9 cellular contexts compared by ENCODE assay signal in genomic region chr2:47339745-47340541, GRCh38. TPM values are rescaled to one million over a fixed set of nuclear protein-coding genes. Genes with fewer than 3 reads are reported as not detected.
DNase-seq lines count a peak whose midpoint lies in the region; ATAC-seq lines count a peak whose summit lies in the region.
"Had no signal": no experiment of that assay in that cellular context is flagged by ENCODE, and none has a peak within 500 bp of the region (broad histone marks: within the 10 kb centered on the region; RNA-seq: fewer than 3 reads in every experiment).

No MANE protein-coding gene starts in this region.

- peaks cover 0 to 4% of the 10 kb centered on the region in 2 donors for H3K4me1 ChIP-seq in esophagus (ENCODE audit: control insufficient read depth in 2 of 2, insufficient read depth in 2 of 2, low read length in 1 of 2)

- no peaks in the 10 kb centered on the region for H3K9me3 Mint-ChIP-seq in stimulated activated effector memory CD8-positive, alpha-beta T cell treated with anti-CD3 and anti-CD28 coated beads, Interleukin-12 subunit alpha, Interleukin-12 subunit beta, amount 100 ng/mL, for 72 hours

- no peak overlapping the region for H3K27ac Mint-ChIP-seq in stimulated activated effector memory CD8-positive, alpha-beta T cell treated with anti-CD3 and anti-CD28 coated beads, Interleukin-12 subunit alpha, Interleukin-12 subunit beta, amount 100 ng/mL, for 72 hours

- 47 to 59% methylated on average over 8 of the region's 8 CpGs for WGBS in esophagus, 2 donors

- H3K36me3 ChIP-seq in esophagus (ENCODE audit: control insufficient read depth in 2 of 2, insufficient read depth in 2 of 2, low read length in 1 of 2), result no peaks in the 10 kb centered on the region

- no peaks in the 10 kb centered on the region for H3K27me3 ChIP-seq in esophagus (ENCODE audit: control insufficient read depth in 1 of 2, insufficient read depth in 2 of 2, low read length in 2 of 2)

- H3K36me3 Mint-ChIP-seq in stimulated activated effector memory CD8-positive, alpha-beta T cell treated with anti-CD3 and anti-CD28 coated beads, Interleukin-12 subunit alpha, Interleukin-12 subunit beta, amount 100 ng/mL, for 72 hours, result no peaks in the 10 kb centered on the region

- H3K27ac ChIP-seq in esophagus (ENCODE audit: low read depth in 2 of 2, low read length in 1 of 2), result peak overlapping the region; percentile 29 to 56

- peaks cover 1% of the 10 kb centered on the region for H3K4me1 Mint-ChIP-seq in stimulated activated effector memory CD8-positive, alpha-beta T cell treated with anti-CD3 and anti-CD28 coated beads, Interleukin-12 subunit alpha, Interleukin-12 subunit beta, amount 100 ng/mL, for 72 hours

- H3K4me3 Mint-ChIP-seq in stimulated activated effector memory CD8-positive, alpha-beta T cell treated with anti-CD3 and anti-CD28 coated beads, Interleukin-12 subunit alpha, Interleukin-12 subunit beta, amount 100 ng/mL, for 72 hours, result no peak overlapping the region

- peak; percentile 60 to 74 for ATAC-seq in activated CD4-positive, CD25-positive, alpha-beta regulatory T cell treated with anti-CD3 and anti-CD28 coated beads, Interleukin-2, amount 50 U/mL, for 24 hours
- peak; percentile 88 for ATAC-seq in stimulated activated effector memory CD8-positive, alpha-beta T cell treated with anti-CD3 and anti-CD28 coated beads, Interleukin-12 subunit alpha, Interleukin-12 subunit beta, amount 100 ng/mL, for 72 hours

- H3K9me3 ChIP-seq in esophagus (ENCODE audit: control insufficient read depth in 2 of 2, insufficient read depth in 1 of 2, low read depth in 1 of 2, low read length in 1 of 2), result no peaks in the 10 kb centered on the region

- H3K4me3 ChIP-seq in esophagus (ENCODE audit: low read depth in 1 of 2, low read length in 2 of 2), result no peak overlapping the region

- DNase-seq in activated CD4-positive, CD25-positive, alpha-beta regulatory T cell treated with anti-CD3 and anti-CD28 coated beads, Interleukin-2, amount 50 U/mL, for 72 hours, result no peak
- peak; percentile 97 for DNase-seq in NCI-H510A treated with DMSO at 0.1 percent for 48 hours (lab: John Stamatoyannopoulos, UW)
- no peak for DNase-seq in stimulated activated effector memory CD8-positive, alpha-beta T cell treated with anti-CD3 and anti-CD28 coated beads, Interleukin-12 subunit alpha, Interleukin-12 subunit beta, amount 100 ng/mL, for 72 hours (ENCODE audit: low spot score in 2 of 2)
- DNase-seq in NCI-H2171 (lab: John Stamatoyannopoulos, UW), result no peak
- DNase-seq in superior temporal gyrus (ENCODE audit: extremely low spot score), result no peak
- no peak for DNase-seq in medulla oblongata (ENCODE audit: extremely low spot score)
- DNase-seq: SW 1271 had no signal

RNA-seq across cellular contexts. Expression of gene EPCAM, which starts 29.2 kb away (rescaled TPM):
- 10 to 100 TPM; 10.0 to 13.4 TPM for polyA plus RNA-seq in esophagus
